ENCODE assay signal across 9 cellular contexts in genomic region chr18:57819671-57820460, GRCh38. TPM values are rescaled to one million over a fixed set of nuclear protein-coding genes. Genes with fewer than 3 reads are reported as not detected.
DNase-seq lines count a peak whose midpoint lies in the region; ATAC-seq, FAIRE-seq and TF ChIP-seq lines count a peak whose summit lies in the region.
"Had no signal": no experiment of that assay in that cellular context is flagged by ENCODE, and none has a peak within 500 bp of the region (broad histone marks: within the 10 kb centered on the region; RNA-seq: fewer than 3 reads in every experiment).

No MANE protein-coding gene starts in this region.

- no peaks in the 10 kb centered on the region for H3K27me3 Mint-ChIP-seq in type B pancreatic cell

- H3K79me2 ChIP-seq in hepatocyte, result no peaks in the 10 kb centered on the region

- H3K9me3 ChIP-seq in hepatocyte (ENCODE audit: low read depth), result no peaks in the 10 kb centered on the region

- no peak for TF ChIP-seq CTCF in VCaP (conservative IDR thresholded peaks at IDR 0.05)
- TF ChIP-seq CTCF in hepatocyte (IDR thresholded peaks at IDR 0.05; ENCODE audit: poor library complexity), result no peak
- no peak for TF ChIP-seq CTCF in type B pancreatic cell (conservative IDR thresholded peaks at IDR 0.05)

- no peaks in the 10 kb centered on the region for H3K27me3 ChIP-seq in hepatocyte

- DNase-seq in hepatocyte (ENCODE audit: low spot score), result peak; percentile 84
- no peak for DNase-seq in type B pancreatic cell (ENCODE audit: extremely low spot score, unreplicated experiment)
- DNase-seq in GM12891 (ENCODE audit: insufficient read length, low spot score), result no peak
- no peak for DNase-seq in NK-92 (lab: John Stamatoyannopoulos, UW; ENCODE audit: unreplicated experiment)
- DNase-seq in activated naive CD4-positive, alpha-beta T cell treated with Interleukin-2 at 50 U/mL for 16 hours, result no peak

- peak; percentile 65; the same call in 1 of the 2 replicates for TF ChIP-seq EP300 in Ishikawa (IDR thresholded peaks at IDR 0.05; ENCODE audit: borderline replicate concordance)

- no peak for FAIRE-seq in GM12891 (lab: Jason Lieb, UNC)

- H3K4me1 ChIP-seq in hepatocyte (ENCODE audit: insufficient read depth), result no peaks in the 10 kb centered on the region

- H3K27ac Mint-ChIP-seq in type B pancreatic cell, result peak overlapping the region; percentile 82

- no peaks in the 10 kb centered on the region for H3K9me3 Mint-ChIP-seq in type B pancreatic cell
- H3K9me3 Mint-ChIP-seq: neural crest cell had no signal

- H3K4me3 Mint-ChIP-seq in type B pancreatic cell, result no peak overlapping the region
- H3K4me3 Mint-ChIP-seq: neural crest cell had no signal

- peaks cover 11% of the 10 kb centered on the region for H3K4me1 Mint-ChIP-seq in type B pancreatic cell (ENCODE audit: unreplicated experiment)

- peak; percentile 6; the same call in 1 of the 2 replicates for TF ChIP-seq RAD21 in Ishikawa (IDR thresholded peaks at IDR 0.05; ENCODE audit: low read depth)

- no peak overlapping the region for H2AFZ ChIP-seq in hepatocyte

- peak overlapping the region; percentile 37 for H3K27ac ChIP-seq in VCaP
- peak overlapping the region; percentile 70 for H3K27ac ChIP-seq in hepatocyte

- H3K9me2 ChIP-seq in hepatocyte (replicated peaks; ENCODE audit: insufficient read depth), result no peaks in the 10 kb centered on the region

- H3K36me3 ChIP-seq in hepatocyte (replicated peaks; ENCODE audit: insufficient read depth, low read depth), result no peaks in the 10 kb centered on the region

- WGBS in hepatocyte (ENCODE audit: low lambda C conversion rate, missing lambda C conversion rate), result 48% methylated on average over 10 of the region's 10 CpGs

- TF ChIP-seq POLR2A in GM12891 (IDR thresholded peaks at IDR 0.05; ENCODE audit: low read depth, low read length), result no peak

- no peak overlapping the region for H3K4me3 ChIP-seq in hepatocyte

- no peak overlapping the region for H3K4me2 ChIP-seq in hepatocyte

- ATAC-seq in GM19035 (IDR thresholded peaks at IDR 0.05; ENCODE audit: unreplicated experiment), result peak; percentile 69

- no peaks in the 10 kb centered on the region for H3K36me3 Mint-ChIP-seq in type B pancreatic cell

- no peaks in the 10 kb centered on the region for H4K20me1 ChIP-seq in hepatocyte (ENCODE audit: insufficient read depth, poor library complexity, severe bottlenecking)

TF ChIP-seq in Ishikawa, 13 proteins besides CTCF, POLR2A, EP300 and RAD21 (continues in another document):
- TF ChIP-seq REST (IDR thresholded peaks at IDR 0.05; ENCODE audit: low read depth) (no peak), EGR1 (IDR thresholded peaks at IDR 0.05) (no peak), CREB1 (IDR thresholded peaks at IDR 0.05; ENCODE audit: low read depth) (0 out of 2 replicates have a peak, but pooled peaks have one; percentile 33), USF1 (IDR thresholded peaks at IDR 0.05) (peak; percentile 65), TCF12 (IDR thresholded peaks at IDR 0.05; ENCODE audit: low read depth) (peak; percentile 76), YY1 (IDR thresholded peaks at IDR 0.05; ENCODE audit: low read depth) (peak; percentile 44; the same call in 1 of the 2 replicates), TAF1 (IDR thresholded peaks at IDR 0.05; ENCODE audit: low read depth) (no peak), MAX (IDR thresholded peaks at IDR 0.05) (peak; percentile 47; the same call in 1 of the 2 replicates), FOXM1 (IDR thresholded peaks at IDR 0.05; ENCODE audit: borderline replicate concordance, low read depth) (peak; percentile 68), ZBTB7A (IDR thresholded peaks at IDR 0.05; ENCODE audit: low read depth) (no peak), CEBPB (IDR thresholded peaks at IDR 0.05) (peak; percentile 45; the same call in 1 of the 2 replicates)

TF ChIP-seq in GM12891, 5 proteins besides CTCF, POLR2A, EP300 and RAD21:
- TF ChIP-seq POLR2AphosphoS5 (IDR thresholded peaks at IDR 0.05; ENCODE audit: low read depth, low read length), result no peak
- TF ChIP-seq PAX5 (IDR thresholded peaks at IDR 0.05; ENCODE audit: insufficient read depth, low read length, severe bottlenecking), result no peak
- TF ChIP-seq SPI1 (IDR thresholded peaks at IDR 0.05; ENCODE audit: low read depth, low read length), result no peak
- TF ChIP-seq TAF1 (IDR thresholded peaks at IDR 0.05; ENCODE audit: low read depth, low read length), result no peak
- TF ChIP-seq POU2F2 (IDR thresholded peaks at IDR 0.05; ENCODE audit: low read depth, low read length), result no peak

RNA-seq across cellular contexts. Expression of gene ATP8B1, which starts 16.8 kb away (rescaled TPM):
- 36.5 and 38.4 TPM in 2 replicates for total RNA-seq in hepatocyte
- 7.9 TPM in 2 replicates for polyA plus RNA-seq in hepatocyte
- 21.7 and 52.9 TPM in 2 replicates for total RNA-seq in type B pancreatic cell (ENCODE audit: low replicate concordance)
- polyA plus RNA-seq in GM12891 (2012; ENCODE audit: low read depth, missing spikeins), result 0.05 TPM
